Comparison of ENCODE assay signal across 23 cellular contexts in the genomic region with DNA sequence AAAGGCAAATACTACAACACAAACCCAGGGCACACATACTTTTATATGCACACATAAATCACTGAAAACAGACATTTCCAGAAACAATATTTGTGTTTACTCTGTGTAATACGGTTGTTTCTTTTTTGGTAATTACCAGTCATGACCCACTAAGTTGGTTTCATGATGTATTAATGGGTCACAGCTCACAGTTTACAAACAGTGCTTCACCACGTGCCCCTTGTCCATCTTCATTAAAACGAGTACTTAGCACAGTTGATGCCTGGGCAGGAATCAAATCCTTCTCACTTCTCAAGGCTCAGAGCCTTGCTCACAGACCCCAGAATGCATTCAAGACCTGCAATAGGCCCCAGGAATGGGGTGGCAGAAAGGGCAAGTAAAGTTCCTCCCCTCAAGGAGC. TPM values are rescaled to one million over a fixed set of nuclear protein-coding genes. Genes with fewer than 3 reads are reported as not detected.
A peak's percentile ranks its signal among the peaks of the same experiment; 100 is the strongest.
DNase-seq lines count a peak whose midpoint lies in the region; ATAC-seq and TF ChIP-seq lines count a peak whose summit lies in the region.
"Had no signal": no experiment of that assay in that cellular context is flagged by ENCODE, and none has a peak within 500 bp of the region (broad histone marks: within the 10 kb centered on the region; RNA-seq: fewer than 3 reads in every experiment).

No MANE protein-coding gene starts in this region.

- H2BK5ac ChIP-seq in IMR-90 (ENCODE audit: low read depth, low read length, poor library complexity, severe bottlenecking) (no peak overlapping the region), neuronal stem cell (ENCODE audit: low read length) (no peak overlapping the region)

- H3F3A ChIP-seq in GM23338 (replicated peaks; ENCODE audit: low read depth) = peaks cover 2% of the 10 kb centered on the region; the same call in 1 of the 2 replicates

- H2BK20ac ChIP-seq in IMR-90 (ENCODE audit: low read depth, low read length) = no peak overlapping the region

- no peak overlapping the region for H2BK120ac ChIP-seq in IMR-90 (ENCODE audit: low read depth, low read length)
- no peak overlapping the region for H2BK120ac ChIP-seq in neuronal stem cell (ENCODE audit: low read depth, low read length)

- no peak for TF ChIP-seq CTCF in GM23338 (conservative IDR thresholded peaks at IDR 0.05; ENCODE audit: low read depth in 2 of 2)
- TF ChIP-seq CTCF in IMR-90 (conservative IDR thresholded peaks at IDR 0.05; ENCODE audit: low read depth, low read length) = no peak
- no peak for TF ChIP-seq CTCF in fibroblast of villous mesenchyme (IDR thresholded peaks at IDR 0.05; ENCODE audit: insufficient read depth, low read depth, low read length)
- no peak for TF ChIP-seq CTCF in gastrocnemius medialis (IDR thresholded peaks at IDR 0.05 in 4 of 5, conservative IDR thresholded peaks at IDR 0.05 in 1 of 5)

- H3K36me3 Mint-ChIP-seq in GM23338 (ENCODE audit: low read depth) = peaks cover 66% of the 10 kb centered on the region

- H3K14ac ChIP-seq in IMR-90 (replicated peaks; ENCODE audit: low read depth, low read length) = no peak overlapping the region
- H3K14ac ChIP-seq in neuronal stem cell (ENCODE audit: low read length) = no peak overlapping the region

- H2AFZ ChIP-seq in GM23338 (no peak overlapping the region), IMR-90 (replicated peaks; ENCODE audit: low read length, poor library complexity) (no peak overlapping the region), neuronal stem cell (ENCODE audit: low read length) (no peak overlapping the region)
- H2AFZ ChIP-seq: PC-9 had no signal

- H3K4me1 ChIP-seq in GM23338 (ENCODE audit: insufficient read depth) = peaks cover 17% of the 10 kb centered on the region; the same call in 1 of the 2 replicates
- peaks cover 8% of the 10 kb centered on the region; the same call in 1 of the 2 replicates for H3K4me1 ChIP-seq in IMR-90 (ENCODE audit: control insufficient read depth, insufficient read depth, low read length)
- H3K4me1 ChIP-seq in gastrocnemius medialis = peaks cover 88 to 89% of the 10 kb centered on the region in 2 donors
- H3K4me1 ChIP-seq in neuronal stem cell (ENCODE audit: control insufficient read depth in 2 of 2, insufficient read depth in 1 of 2, low read depth in 1 of 2, low read length in 2 of 2) = peaks cover 11 to 23% of the 10 kb centered on the region in 2 donors
- H3K4me1 ChIP-seq: A549 had no signal

- H3K9ac ChIP-seq in IMR-90 (ENCODE audit: low read depth, low read length) (no peak overlapping the region), neuronal stem cell (ENCODE audit: low read depth, low read length, poor library complexity) (no peak overlapping the region)

- H2BK15ac ChIP-seq in IMR-90 (ENCODE audit: low read depth, low read length) (no peak overlapping the region), neuronal stem cell (ENCODE audit: low read length) (no peak overlapping the region)

- DNase-seq in GM23338 (ENCODE audit: low spot score) (no peak), IMR-90 (no peak), fibroblast of villous mesenchyme (ENCODE audit: low read depth) (peak; percentile 28), gastrocnemius medialis (no peak), DMS79 treated with DMSO at 0.1 percent for 48 hours (lab: John Stamatoyannopoulos, UW) (no peak), neuronal stem cell (ENCODE audit: low spot score) (no peak), RKO (ENCODE audit: low spot score) (no peak), mesenteric fat pad (ENCODE audit: low spot score) (no peak)
- DNase-seq: AML-193; CD4-positive, alpha-beta T cell; DMS53; HFFc6; NCI-H1048; NCI-H1417; NCI-H1694; NCI-H2029 treated with DMSO at 0.1 percent for 48 hours; NCI-H446 treated with DMSO at 0.1 percent for 48 hours; NCI-H526 treated with DMSO at 0.1 percent for 48 hours; PC-9; Right ventricle myocardium superior; RPMI8226 had no signal

- no peak overlapping the region for H3K4me2 ChIP-seq in GM23338
- H3K4me2 ChIP-seq in IMR-90 (ENCODE audit: low read depth, low read length) = no peak overlapping the region
- no peak overlapping the region for H3K4me2 ChIP-seq in neuronal stem cell (ENCODE audit: insufficient read depth, low read length, poor library complexity, severe bottlenecking)
- H3K4me2 ChIP-seq: A549, PC-9 had no signal

- H3K79me2 ChIP-seq in GM23338 (replicated peaks; ENCODE audit: insufficient read depth) = peaks cover 100% of the 10 kb centered on the region

- H3K4me1 Mint-ChIP-seq in GM23338 = peaks cover 32% of the 10 kb centered on the region

- WGBS in IMR-90 (ENCODE audit: extremely low coverage in 2 of 2, insufficient read length in 1 of 2), 2 experiments = 33% methylated on average over 1 of the region's 3 CpGs; no CpG with 5 or more reads in 1 of the 2 experiments
- no CpG with 5 or more reads among the region's 3 CpGs for WGBS in neuronal stem cell (ENCODE audit: extremely low coverage in 2 of 2, insufficient read length in 2 of 2, insufficient replicate concordance in 1 of 2), 2 donors

- POLR2A ChIA-PET in IMR-90 (lab: Charles Lee; ENCODE audit: unreplicated experiment) = no interaction called here

- peaks cover 7% of the 10 kb centered on the region; the same call in 1 of the 2 replicates for H3K9me1 ChIP-seq in IMR-90 (ENCODE audit: insufficient read depth, low read length)

- TF ChIP-seq RAD21 in IMR-90 (IDR thresholded peaks at IDR 0.05; ENCODE audit: low read length) = no peak

- no peak overlapping the region; the same call in 1 of the 2 replicates for H2AK5ac ChIP-seq in IMR-90 (ENCODE audit: low read depth, low read length)
- H2AK5ac ChIP-seq in neuronal stem cell (ENCODE audit: low read depth, low read length) = no peak overlapping the region

- H3K36me3 ChIP-seq in GM23338 (ENCODE audit: insufficient read depth) (peaks cover 16% of the 10 kb centered on the region), IMR-90 (ENCODE audit: control insufficient read depth, insufficient read depth, low read length) (peaks cover 55% of the 10 kb centered on the region), gastrocnemius medialis (no peaks in the 10 kb centered on the region), neuronal stem cell (replicated peaks in 1 of 2; ENCODE audit: control insufficient read depth in 2 of 2, insufficient read depth in 2 of 2, low read length in 2 of 2) (peaks cover 19 to 94% of the 10 kb centered on the region in 2 donors)

- H4K5ac ChIP-seq in IMR-90 (ENCODE audit: low read depth, low read length) = no peak overlapping the region

- in situ Hi-C loops in IMR-90 (cut with MboI; ENCODE audit: low sequenced_read_pairs) (no loop called here), gastrocnemius medialis (cut with MboI; ENCODE audit: low sequenced_read_pairs in 4 of 4) (loop anchor here in 1 of 4 donors (10.0 kb wide), 1 partner anchor 118 kb away; no protein-coding TSS in a partner anchor)

- H3K9me3 Mint-ChIP-seq in GM23338 = no peaks in the 10 kb centered on the region
- H3K9me3 Mint-ChIP-seq: CD4-positive, alpha-beta T cell; HFFc6 had no signal

- H2AK9ac ChIP-seq in IMR-90 (replicated peaks; ENCODE audit: low read depth, low read length, poor library complexity) = no peak overlapping the region

- H2BK12ac ChIP-seq in neuronal stem cell (ENCODE audit: low read length) = no peak overlapping the region

- H3K79me1 ChIP-seq in IMR-90 (ENCODE audit: low read depth in 1 of 2, low read length in 2 of 2) (peaks cover 18 to 75% of the 10 kb centered on the region in 2 experiments), neuronal stem cell (ENCODE audit: low read depth, low read length) (no peaks in the 10 kb centered on the region)

- H3K9me3 ChIP-seq in IMR-90 (ENCODE audit: control insufficient read depth, insufficient read depth, low read length) (no peaks in the 10 kb centered on the region), gastrocnemius medialis (no peaks in the 10 kb centered on the region), neuronal stem cell (replicated peaks in 1 of 2; ENCODE audit: control insufficient read depth in 2 of 2, insufficient read depth in 1 of 2, low read depth in 1 of 2, low read length in 2 of 2) (no peaks in the 10 kb centered on the region)
- H3K9me3 ChIP-seq: A549; BLaER1 treated with 17β-estradiol and CSF1 and Interleukin-3, amounts not matched to agents 10 nM and 100 nM had no signal

- peaks cover 6% of the 10 kb centered on the region for H3K27me3 Mint-ChIP-seq in GM23338 (ENCODE audit: insufficient read depth, low read depth, poor library complexity)
- H3K27me3 Mint-ChIP-seq: CD4-positive, alpha-beta T cell had no signal

- H3K4me3 ChIP-seq in GM23338 (no peak overlapping the region), IMR-90 (ENCODE audit: insufficient read depth, low read depth, low read length) (no peak overlapping the region), fibroblast of villous mesenchyme (ENCODE audit: low read depth, low read length) (no peak overlapping the region), gastrocnemius medialis (no peak overlapping the region), neuronal stem cell (ENCODE audit: low read length in 2 of 2) (no peak overlapping the region)
- H3K4me3 ChIP-seq: A549; BLaER1 treated with 17β-estradiol and CSF1 and Interleukin-3, amounts not matched to agents 10 nM and 100 nM; PC-9 had no signal

- peak overlapping the region; percentile 69 for H3K27ac ChIP-seq in GM23338 (ENCODE audit: low read depth)
- no peak overlapping the region for H3K27ac ChIP-seq in IMR-90 (ENCODE audit: insufficient read depth, low read length)
- peak overlapping the region; percentile 79 to 89 (median 84) for H3K27ac ChIP-seq in gastrocnemius medialis
- H3K27ac ChIP-seq in neuronal stem cell (replicated peaks; ENCODE audit: low read length) = no peak overlapping the region
- H3K27ac ChIP-seq: A549, PC-9 had no signal

- H3K27me3 ChIP-seq in GM23338 (ENCODE audit: insufficient read depth) (no peaks in the 10 kb centered on the region), IMR-90 (ENCODE audit: control insufficient read depth, insufficient read depth, low read length) (no peaks in the 10 kb centered on the region), gastrocnemius medialis (no peaks in the 10 kb centered on the region), neuronal stem cell (ENCODE audit: control insufficient read depth in 3 of 3, insufficient read depth in 3 of 3, low read depth in 1 of 3, low read length in 3 of 3) (no peaks in the 10 kb centered on the region)
- H3K27me3 ChIP-seq: BLaER1 treated with 17β-estradiol and CSF1 and Interleukin-3, amounts not matched to agents 10 nM and 100 nM had no signal

- dilution Hi-C loops in IMR-90 (cut with HindIII; ENCODE audit: low sequenced_read_pairs, unreplicated experiment) = no loop called here

- H3K23ac ChIP-seq in IMR-90 (ENCODE audit: low read depth, low read length) = peak overlapping the region; percentile 12; the same call in 1 of the 2 replicates
- no peak overlapping the region for H3K23ac ChIP-seq in neuronal stem cell (ENCODE audit: low read depth, low read length, poor library complexity)

- no peak for TF ChIP-seq POLR2A in IMR-90 (IDR thresholded peaks at IDR 0.05; ENCODE audit: low read depth, low read length)
- TF ChIP-seq POLR2A in gastrocnemius medialis (IDR thresholded peaks at IDR 0.05) = no peak

- H3K27ac Mint-ChIP-seq in GM23338 = no peak overlapping the region
- H3K27ac Mint-ChIP-seq: CD4-positive, alpha-beta T cell; HFFc6 had no signal

- BruUV-seq in IMR-90 (replicated peaks; lab: Mats Ljungman, UMichigan) = no TSS peak

- H4K91ac ChIP-seq in IMR-90 (ENCODE audit: insufficient read depth, low read depth, low read length) (no peak overlapping the region), neuronal stem cell (ENCODE audit: low read depth, low read length, poor library complexity) (no peak overlapping the region)

- H3K18ac ChIP-seq in IMR-90 (ENCODE audit: low read depth, low read length) (no peak overlapping the region), neuronal stem cell (ENCODE audit: low read length) (no peak overlapping the region)

- H4K20me1 ChIP-seq in GM23338 (replicated peaks; ENCODE audit: insufficient read depth) = peaks cover 80% of the 10 kb centered on the region
- peaks cover 67% of the 10 kb centered on the region for H4K20me1 ChIP-seq in IMR-90 (ENCODE audit: insufficient read depth, low read length)

- H3K56ac ChIP-seq in IMR-90 (ENCODE audit: extremely low read depth, insufficient read depth, low read length) = no peak overlapping the region

- no peaks in the 10 kb centered on the region for H3K9me2 ChIP-seq in GM23338 (ENCODE audit: insufficient read depth)

- CTCF ChIA-PET in IMR-90 (lab: Yijun Ruan, JAX) = no interaction called here

- H4K8ac ChIP-seq in IMR-90 (ENCODE audit: low read depth in 2 of 2, low read length in 2 of 2) (no peak overlapping the region), neuronal stem cell (ENCODE audit: low read depth, low read length) (no peak overlapping the region)

- intact Hi-C loops in IMR-90 (cut with micrococcal nuclease) = no loop called here
- intact Hi-C loops in gastrocnemius medialis (cut with DNase I; ENCODE audit: low total_unique reads) = loop anchor here (1.0 kb wide), 1 partner anchor 50 kb away; no protein-coding TSS in a partner anchor

- ATAC-seq in GM23338 = no peak
- no peak for ATAC-seq in IMR-90 (ENCODE audit: low read depth)
- peak in 1 of 2 donors; percentile 59 for ATAC-seq in gastrocnemius medialis
- ATAC-seq: A549 had no signal

- no peak overlapping the region; the same call in 2 of the 3 replicates for H3K4me3 Mint-ChIP-seq in GM23338
- H3K4me3 Mint-ChIP-seq: CD4-positive, alpha-beta T cell; HFFc6 had no signal

- H3K4ac ChIP-seq in IMR-90 (ENCODE audit: low read depth, low read length) = no peak overlapping the region
- no peak overlapping the region for H3K4ac ChIP-seq in neuronal stem cell (ENCODE audit: low read length)

RNA-seq across cellular contexts. Expression of gene SSBP3, which starts 13.8 kb away (rescaled TPM):
- total RNA-seq in GM23338 (2014; rRNA removed; shearing (Covaris generic)) = 47.4 and 59.5 TPM in 2 replicates
- polyA plus RNA-seq in GM23338 (2016; fragmentation: Nextera tagmentation; extraction: Ambion mirVana) = 68.6 and 82.3 TPM in 2 replicates
- total RNA-seq in IMR-90 (2012; rRNA removed) = 9.7 and 10.9 TPM in 2 replicates
- polyA plus RNA-seq in IMR-90 (2012; rRNA removed) = 39.6 and 40.6 TPM in 2 replicates
- 18.9 and 49.8 TPM in 2 replicates for polyA plus RNA-seq in IMR-90 (2012; cell fraction: cytosol; rRNA removed)
- polyA plus RNA-seq in IMR-90 (2012; cell fraction: nucleus; rRNA removed; ENCODE audit: low replicate concordance) = 36.1 and 36.7 TPM in 2 replicates
- 14.8 and 15.1 TPM in 2 replicates for total RNA-seq in fibroblast of villous mesenchyme
- total RNA-seq in gastrocnemius medialis = 10 to 100 TPM in 3 of 4 donors, 1 to 10 TPM in 1; 3.6 to 21.0 (median 14.9) TPM
- 127 TPM for polyA plus RNA-seq in neuronal stem cell (2013, experiment 1 of 2)
- polyA plus RNA-seq in neuronal stem cell (2013, experiment 2 of 2) = 133 TPM
- 41.1 TPM for total RNA-seq in mesenteric fat pad

Comparison
In these comparisons a context has a peak if more than half of its experiments do, and no peak if none do; other contexts are left out.
1. H3K27ac ChIP-seq: peak in GM23338 (single experiment) and gastrocnemius medialis (4 of 4); none in IMR-90 (single experiment) and neuronal stem cell (single experiment).